Comparison of ENCODE assay signal across 8 cellular contexts in the genomic region with DNA sequence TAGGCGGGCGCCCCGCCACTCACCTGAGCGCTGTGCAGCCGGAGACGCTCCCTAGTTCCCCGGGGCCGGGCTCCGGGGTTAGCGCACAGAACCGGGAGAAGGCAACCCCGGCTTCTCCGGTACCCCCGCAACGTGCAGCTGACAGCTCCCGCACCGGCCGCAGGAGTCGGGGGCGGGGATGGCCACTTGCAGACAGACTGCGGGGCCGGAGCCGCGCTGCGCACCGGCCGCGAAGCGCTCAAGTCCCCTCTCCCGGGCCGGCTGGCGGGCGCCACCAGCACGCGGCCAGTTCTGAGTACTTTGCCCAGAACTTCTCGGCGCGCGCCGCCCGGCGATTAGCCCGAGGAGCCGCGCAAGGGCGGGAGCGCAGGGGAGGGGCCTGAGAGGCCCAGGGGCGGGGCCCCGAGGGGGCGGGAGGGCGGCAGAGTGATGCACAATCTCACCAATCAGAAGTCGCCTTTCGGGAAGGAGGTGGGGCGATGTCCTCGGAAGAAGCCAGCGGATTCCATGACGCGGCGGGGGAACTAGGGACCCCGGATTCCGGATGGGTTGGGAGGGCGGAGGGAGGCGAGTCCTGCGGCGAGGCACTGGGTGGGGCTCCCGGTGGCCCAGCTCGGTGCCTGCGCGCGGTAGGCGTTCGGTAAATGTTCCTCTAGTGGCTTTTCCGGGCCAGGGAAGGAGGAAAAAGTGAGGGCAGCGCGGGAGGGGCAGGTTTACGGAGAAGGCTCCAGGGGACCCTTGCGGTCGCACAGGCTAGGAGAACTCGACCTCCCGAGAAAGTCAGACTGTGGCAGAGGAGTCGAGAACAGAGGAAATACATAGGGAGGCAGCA.
A peak's percentile ranks its signal among the peaks of the same experiment; 100 is the strongest.
DNase-seq lines count a peak whose midpoint lies in the region; ATAC-seq and TF ChIP-seq lines count a peak whose summit lies in the region.

OSBPL3 (minus strand) TSS at position 316 of the 832 bp plus-strand sequence. CDS start 87,706 bp downstream, outside the sequence.

- TF ChIP-seq CTCF in astrocyte of the cerebellum (IDR thresholded peaks at IDR 0.05; ENCODE audit: low read depth, low read length, missing control alignments) (no peak), retinal pigment epithelial cell (conservative IDR thresholded peaks at IDR 0.05; ENCODE audit: low read depth, low read length) (no peak)

- ATAC-seq in GM18499 (IDR thresholded peaks at IDR 0.05; ENCODE audit: insufficient read depth, unreplicated experiment) (peak; percentile 42), HG02938 (IDR thresholded peaks at IDR 0.05; ENCODE audit: unreplicated experiment) (peak; percentile 68)

- in situ Hi-C loops in astrocyte of the cerebellum (cut with HindIII; ENCODE audit: low sequenced_read_pairs), result no loop called here

- DNase-seq in NCI-H187 treated with DMSO at 0.1 percent for 48 hours (lab: John Stamatoyannopoulos, UW) (peak; percentile 18), T-helper 22 cell (ENCODE audit: low read depth) (peak; percentile 94), astrocyte of the cerebellum (ENCODE audit: low read depth) (peak; percentile 82), hippocampal formation (lab: John Stamatoyannopoulos, UW) (peak; percentile 95), retinal pigment epithelial cell (ENCODE audit: low read depth) (peak; percentile 79), SHP77 (lab: John Stamatoyannopoulos, UW) (no peak)

- peak within 1 kb of the TSS; percentile 83 for H3K4me3 ChIP-seq in astrocyte of the cerebellum (ENCODE audit: low read depth, low read length)
- H3K4me3 ChIP-seq in retinal pigment epithelial cell (ENCODE audit: low read length), result peak within 1 kb of the TSS; percentile 80

Comparison
In these comparisons a context has a peak if more than half of its experiments do, and no peak if none do; other contexts are left out.
1. DNase-seq: peak in NCI-H187 treated with DMSO at 0.1 percent for 48 hours (single experiment), T-helper 22 cell (single experiment), astrocyte of the cerebellum (single experiment), hippocampal formation (2 of 2) and retinal pigment epithelial cell (single experiment); none in SHP77 (0 of 2).